In the genomic region with DNA sequence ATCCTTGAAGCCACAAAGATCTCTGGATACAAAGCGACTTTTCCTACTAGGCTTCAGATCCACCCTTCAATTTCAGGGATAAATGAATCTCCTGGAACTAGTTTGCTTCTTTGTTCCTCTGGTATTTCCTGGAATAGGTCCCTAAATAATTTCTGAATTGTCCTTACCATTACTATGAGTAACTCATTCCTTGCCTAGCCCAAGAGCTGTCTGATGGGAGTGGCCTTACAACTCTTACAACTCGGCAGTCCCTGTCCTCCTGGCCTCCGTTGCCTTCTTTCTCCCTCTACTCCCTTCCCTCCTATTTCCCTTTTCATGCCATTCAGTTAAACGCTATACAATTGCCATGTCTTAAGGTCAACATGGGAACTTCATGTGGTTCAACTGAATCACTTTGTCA, we compare ENCODE assay signal across 17 cellular contexts.
"Had no signal": no experiment of that assay in that cellular context is flagged by ENCODE, and none has a peak within 500 bp of the region (broad histone marks: within the 10 kb centered on the region; RNA-seq: fewer than 3 reads in every experiment).

No MANE protein-coding gene starts in this region.

- H3K27ac ChIP-seq: left lung had no signal

- ATAC-seq: activated CD8-positive, alpha-beta T cell treated with anti-CD3 and anti-CD28 coated beads, Interleukin-2, amount 10 ng/mL, durations not matched to agents 7 days and 5 days; effector memory CD8-positive, alpha-beta T cell; left lung; natural killer cell; stimulated activated naive CD8-positive, alpha-beta T cell treated with anti-CD3 and anti-CD28 coated beads, Interleukin-15, amount 100 ng/mL, for 72 hours had no signal

- H3K4me3 ChIP-seq: left lung had no signal

- H3K4me1 ChIP-seq: left lung had no signal

- DNase-seq: activated CD4-positive, alpha-beta T cell treated with anti-CD3 and anti-CD28 coated beads for 48 hours; activated CD4-positive, CD25-positive, alpha-beta regulatory T cell; activated CD8-positive, alpha-beta T cell treated with anti-CD3 and anti-CD28 coated beads, Interleukin-2, amount 10 ng/mL, durations not matched to agents 7 days and 5 days; activated naive CD4-positive, alpha-beta T cell treated with anti-CD3 and anti-CD28 coated beads for 36 hours; activated T-cell treated with anti-CD3 and anti-CD28 coated beads, Interleukin-2, amount 50 U/mL, for 24 hours; anterior cingulate cortex; effector memory CD8-positive, alpha-beta T cell; foreskin fibroblast; kidney; left lung; mesendoderm; natural killer cell; small intestine; stimulated activated CD4-positive, alpha-beta T cell treated with anti-CD3 and anti-CD28 coated beads, Interleukin-4, amount 100 ng/mL, for 1 hour; stimulated activated naive CD8-positive, alpha-beta T cell treated with anti-CD3 and anti-CD28 coated beads, Interleukin-15, amount 100 ng/mL, for 72 hours; T-helper 1 cell; T-helper 9 cell had no signal

- H3K36me3 ChIP-seq: left lung had no signal

- H3K27me3 ChIP-seq: left lung had no signal
